34 cellular contexts compared by ENCODE assay signal in the genomic region with DNA sequence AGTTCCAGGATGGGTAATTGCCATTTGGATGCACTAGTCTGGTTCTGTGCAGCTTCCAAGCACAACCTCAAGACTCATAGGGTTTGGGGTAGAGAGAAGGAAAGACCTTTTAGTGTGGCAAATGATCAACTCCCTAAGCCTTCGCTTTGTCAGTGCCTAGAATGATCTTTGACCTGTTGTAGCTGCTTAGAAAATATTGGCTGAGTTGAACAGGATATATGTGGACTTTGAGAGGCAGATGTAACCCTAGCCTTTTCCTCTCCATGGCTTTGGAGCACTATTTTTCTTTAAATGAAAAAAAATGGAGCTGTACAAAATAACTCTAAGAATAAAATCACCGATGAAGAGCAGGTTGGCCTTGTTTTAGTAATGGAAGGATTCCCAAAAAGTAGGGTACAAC. TPM values are rescaled to one million over a fixed set of nuclear protein-coding genes. Genes with fewer than 3 reads are reported as not detected.
"Had no signal": no experiment of that assay in that cellular context is flagged by ENCODE, and none has a peak within 500 bp of the region (broad histone marks: within the 10 kb centered on the region; RNA-seq: fewer than 3 reads in every experiment).

No MANE protein-coding gene starts in this region.

- H3K4me1 ChIP-seq: adrenal gland, body of pancreas, breast epithelium had no signal

- ATAC-seq: activated CD8-positive, alpha-beta T cell treated with anti-CD3 and anti-CD28 coated beads for 36 hours; activated naive CD4-positive, alpha-beta T cell treated with anti-CD3 and anti-CD28 coated beads, Interleukin-2, amount 50 U/mL, for 72 hours; activated T-cell treated with anti-CD3 and anti-CD28 coated beads, Interleukin-2, amount 50 U/mL, for 4 hours; activated T-cell treated with anti-CD3 and anti-CD28 coated beads, Interleukin-2, amount 50 U/mL, for 72 hours; activated T-helper 17 cell treated with anti-CD3 and anti-CD28 coated beads, Interleukin-2, amount 50 U/mL, for 72 hours; body of pancreas; T-helper 17 cell had no signal

- H3K27ac ChIP-seq: adrenal gland, body of pancreas, brain microvascular endothelial cell, breast epithelium, VCaP had no signal

- FAIRE-seq: astrocyte, TTC549 had no signal

- H3K4me3 ChIP-seq: adrenal gland, body of pancreas, breast epithelium had no signal

- H3K27me3 ChIP-seq: adrenal gland, body of pancreas, brain microvascular endothelial cell, breast epithelium had no signal

- DNase-seq: activated B cell treated with CpG ODN at 0.5 μM for 24 hours; activated CD4-positive, alpha-beta memory T cell treated with anti-CD3 and anti-CD28 coated beads for 36 hours; activated CD4-positive, alpha-beta T cell treated with anti-CD3 and anti-CD28 coated beads for 4 hours; activated CD4-positive, alpha-beta T cell treated with anti-CD3 and anti-CD28 coated beads, Interleukin-2, amount 10 ng/mL, durations not matched to agents 24 days and 14 days; activated CD4-positive, alpha-beta T cell treated with anti-CD3 and anti-CD28 coated beads, Interleukin-2, amount 50 U/mL, for 1 hour; activated CD4-positive, alpha-beta T cell treated with anti-CD3 and anti-CD28 coated beads, Interleukin-2, amount 50 U/mL, for 4 hours; activated CD4-positive, CD25-positive, alpha-beta regulatory T cell treated with anti-CD3 and anti-CD28 coated beads, Interleukin-2, amount 50 U/mL, for 72 hours; activated CD8-positive, alpha-beta memory T cell treated with anti-CD3 and anti-CD28 coated beads, Interleukin-2, amount 50 U/mL, for 4 hours; activated CD8-positive, alpha-beta T cell treated with anti-CD3 and anti-CD28 coated beads for 36 hours; activated effector memory CD4-positive, alpha-beta T cell treated with anti-CD3 and anti-CD28 coated beads, Interleukin-2, amount 50 U/mL, for 16 hours; activated gamma-delta T cell treated with Interleukin-2 at 50 U/mL for 16 hours; activated naive CD4-positive, alpha-beta T cell; activated naive CD4-positive, alpha-beta T cell treated with anti-CD3 and anti-CD28 coated beads for 36 hours; activated naive CD4-positive, alpha-beta T cell treated with anti-CD3 and anti-CD28 coated beads, Interleukin-2, amount 50 U/mL, for 16 hours; activated naive CD8-positive, alpha-beta T cell treated with anti-CD3 and anti-CD28 coated beads for 36 hours; activated T-cell treated with anti-CD3 and anti-CD28 coated beads for 4 hours; activated T-cell treated with anti-CD3 and anti-CD28 coated beads, Interleukin-2, amount 50 U/mL, for 1 hour; activated T-cell treated with anti-CD3 and anti-CD28 coated beads, Interleukin-2, amount 50 U/mL, for 4 hours; activated T-cell treated with anti-CD3 and anti-CD28 coated beads, Interleukin-2, amount 50 U/mL, for 72 hours; adrenal gland; amniotic stem cell; aorta; body of pancreas; brain microvascular endothelial cell; central memory CD4-positive, alpha-beta T cell; T-helper 17 cell; T1000 had no signal

- H3K36me3 ChIP-seq: adrenal gland, brain microvascular endothelial cell, breast epithelium had no signal

- H3K9me3 ChIP-seq: adrenal gland, body of pancreas, breast epithelium had no signal

RNA-seq across cellular contexts. Expression of gene HLX, which starts 41.7 kb away (rescaled TPM):
- total RNA-seq: activated CD8-positive, alpha-beta memory T cell treated with anti-CD3 and anti-CD28 coated beads for 36 hours; activated CD8-positive, alpha-beta T cell treated with anti-CD3 and anti-CD28 coated beads for 36 hours; activated naive CD8-positive, alpha-beta T cell treated with anti-CD3 and anti-CD28 coated beads for 36 hours had no signal
